ENCODE assay signal across 23 cellular contexts in genomic region chr5:72477644-72478043, GRCh38. TPM values are rescaled to one million over a fixed set of nuclear protein-coding genes. Genes with fewer than 3 reads are reported as not detected.
"Had no signal": no experiment of that assay in that cellular context is flagged by ENCODE, and none has a peak within 500 bp of the region (broad histone marks: within the 10 kb centered on the region; RNA-seq: fewer than 3 reads in every experiment).

No MANE protein-coding gene starts in this region.

- H3K36me3 ChIP-seq: colonic mucosa, esophagus muscularis mucosa, gastrocnemius medialis, neutrophil, right atrium auricular region, transverse colon had no signal

- H3K4me3 Mint-ChIP-seq: naive thymus-derived CD4-positive, alpha-beta T cell; nephron progenitor cell; stimulated activated effector memory CD8-positive, alpha-beta T cell treated with anti-CD3 and anti-CD28 coated beads, Interleukin-12 subunit alpha, Interleukin-12 subunit beta, amount 100 ng/mL, for 72 hours; stimulated activated naive CD8-positive, alpha-beta T cell treated with anti-CD3 and anti-CD28 coated beads, Interleukin-15, Interleukin-2, amounts not matched to agents 100 ng/mL and 50 ng/mL, for 24 hours had no signal

- H3K4me2 ChIP-seq: smooth muscle cell had no signal

- ATAC-seq: gastrocnemius medialis; left lobe of liver; naive thymus-derived CD4-positive, alpha-beta T cell; stimulated activated effector memory CD8-positive, alpha-beta T cell treated with anti-CD3 and anti-CD28 coated beads, Interleukin-12 subunit alpha, Interleukin-12 subunit beta, amount 100 ng/mL, for 72 hours had no signal

- FAIRE-seq: endometrium had no signal

- H3K9me3 ChIP-seq: colonic mucosa, esophagus muscularis mucosa, gastrocnemius medialis, neutrophil, right atrium auricular region, testis, transverse colon had no signal

- H3K27me3 ChIP-seq: colonic mucosa, dorsolateral prefrontal cortex, esophagus muscularis mucosa, gastrocnemius medialis, neutrophil, right atrium auricular region, testis, transverse colon had no signal

- H3K4me1 ChIP-seq: colonic mucosa, testis had no signal

- H3K9me3 Mint-ChIP-seq: nephron progenitor cell; stimulated activated effector memory CD8-positive, alpha-beta T cell treated with anti-CD3 and anti-CD28 coated beads, Interleukin-12 subunit alpha, Interleukin-12 subunit beta, amount 100 ng/mL, for 72 hours; stimulated activated naive CD8-positive, alpha-beta T cell treated with anti-CD3 and anti-CD28 coated beads, Interleukin-15, Interleukin-2, amounts not matched to agents 100 ng/mL and 50 ng/mL, for 24 hours had no signal

- H3K36me3 Mint-ChIP-seq: naive thymus-derived CD4-positive, alpha-beta T cell; stimulated activated effector memory CD8-positive, alpha-beta T cell treated with anti-CD3 and anti-CD28 coated beads, Interleukin-12 subunit alpha, Interleukin-12 subunit beta, amount 100 ng/mL, for 72 hours had no signal

- H3K4me3 ChIP-seq: colonic mucosa, dorsolateral prefrontal cortex, esophagus muscularis mucosa, gastrocnemius medialis, right atrium auricular region, smooth muscle cell, testis, transverse colon had no signal

- DNase-seq: colonic mucosa; dorsolateral prefrontal cortex; effector memory CD4-positive, alpha-beta T cell; gastrocnemius medialis; islet precursor cell; naive thymus-derived CD4-positive, alpha-beta T cell; nephron progenitor cell; posterior cingulate gyrus; stimulated activated CD4-positive, alpha-beta T cell treated with anti-CD3 and anti-CD28 coated beads, Interleukin-2, amount 100 ng/mL, for 48 hours; stimulated activated CD8-positive, alpha-beta memory T cell treated with anti-CD3 and anti-CD28 coated beads, Interleukin-4, amount 100 ng/mL, for 48 hours; testis; transverse colon had no signal

- H3K27ac Mint-ChIP-seq: naive thymus-derived CD4-positive, alpha-beta T cell; nephron progenitor cell; stimulated activated effector memory CD8-positive, alpha-beta T cell treated with anti-CD3 and anti-CD28 coated beads, Interleukin-12 subunit alpha, Interleukin-12 subunit beta, amount 100 ng/mL, for 72 hours; stimulated activated naive CD8-positive, alpha-beta T cell treated with anti-CD3 and anti-CD28 coated beads, Interleukin-15, Interleukin-2, amounts not matched to agents 100 ng/mL and 50 ng/mL, for 24 hours had no signal

- H3K4me1 Mint-ChIP-seq: stimulated activated effector memory CD8-positive, alpha-beta T cell treated with anti-CD3 and anti-CD28 coated beads, Interleukin-12 subunit alpha, Interleukin-12 subunit beta, amount 100 ng/mL, for 72 hours had no signal

- H3K27ac ChIP-seq: colonic mucosa, epithelial cell of prostate, neutrophil, testis had no signal

RNA-seq across cellular contexts. Expression of gene ZNF366, which starts 29.6 kb away (rescaled TPM):
- total RNA-seq: mammary epithelial cell, osteoblast, smooth muscle cell had no signal
- polyA plus RNA-seq: mammary epithelial cell; naive thymus-derived CD4-positive, alpha-beta T cell; smooth muscle cell had no signal
